ENCODE assay signal across 25 cellular contexts in genomic region chr2:217216316-217216715, GRCh38.
"Had no signal": no experiment of that assay in that cellular context is flagged by ENCODE, and none has a peak within 500 bp of the region (broad histone marks: within the 10 kb centered on the region; RNA-seq: fewer than 3 reads in every experiment).

No MANE protein-coding gene starts in this region.

- H3K9me3 ChIP-seq: left lung, lower lobe of right lung, ovary, right atrium auricular region, right lobe of liver, tibial nerve, upper lobe of left lung, vagina had no signal

- H3K4me3 ChIP-seq: left lung, lower lobe of right lung, ovary, right atrium auricular region, right lobe of liver, smooth muscle cell, tibial nerve, upper lobe of left lung, vagina had no signal

- H3K4me1 ChIP-seq: left lung, right lobe of liver, upper lobe of left lung had no signal

- H3K27me3 ChIP-seq: ovary, right atrium auricular region, right lobe of liver, tibial nerve, upper lobe of left lung, vagina had no signal

- H3K27ac ChIP-seq: left lung, lower lobe of right lung, ovary, right atrium auricular region, right lobe of liver, tibial nerve, upper lobe of left lung, vagina had no signal

- ATAC-seq: left cardiac atrium; left lung; lower lobe of right lung; natural killer cell; right lobe of liver; stimulated activated memory B cell treated with anti-CD40 and anti-IgM and Interleukin-4, amounts not matched to agents 10 μg/mL and 1 μg/mL and 100 μg/mL, for 72 hours; stimulated activated naive CD8-positive, alpha-beta T cell treated with anti-CD3 and anti-CD28 coated beads, Interleukin-15, amount 100 ng/mL, for 72 hours had no signal

- H3K36me3 ChIP-seq: left lung, lower lobe of right lung, ovary, right atrium auricular region, right lobe of liver, tibial nerve, upper lobe of left lung, vagina had no signal

- DNase-seq: kidney glomerular epithelial cell; left cardiac atrium; left lung; lower lobe of right lung; mammary epithelial cell; mesendoderm; naive B cell; natural killer cell; ovary; right lobe of liver; stimulated activated CD4-positive, alpha-beta T cell treated with anti-CD3 and anti-CD28 coated beads, Interleukin-1b, Interleukin-23, amount 100 ng/mL, for 48 hours; stimulated activated CD4-positive, alpha-beta T cell treated with anti-CD3 and anti-CD28 coated beads, Interleukin-2, amount 100 ng/mL, for 48 hours; stimulated activated CD4-positive, alpha-beta T cell treated with anti-CD3 and anti-CD28 coated beads, Interleukin-4, amount 100 ng/mL, for 4 hours; stimulated activated CD8-positive, alpha-beta memory T cell treated with anti-CD3 and anti-CD28 coated beads, Interleukin-4, amount 100 ng/mL, for 48 hours; stimulated activated naive CD4-positive, alpha-beta T cell treated with Interleukin-2 at 50 U/mL for 16 hours; stimulated activated naive CD8-positive, alpha-beta T cell treated with anti-CD3 and anti-CD28 coated beads, Interleukin-15, amount 100 ng/mL, for 72 hours; substantia nigra; upper lobe of left lung had no signal

- H3K36me3 Mint-ChIP-seq: mesothelial cell of epicardium; natural killer cell; stimulated activated memory B cell treated with anti-CD40 and anti-IgM and Interleukin-4, amounts not matched to agents 10 μg/mL and 1 μg/mL and 100 μg/mL, for 72 hours had no signal

- H3K9me3 Mint-ChIP-seq: mesothelial cell of epicardium, natural killer cell had no signal

- H3K27me3 Mint-ChIP-seq: progenitor cell of endocrine pancreas had no signal

- H3K4me3 Mint-ChIP-seq: mesothelial cell of epicardium; naive B cell; natural killer cell; stimulated activated memory B cell treated with anti-CD40 and anti-IgM and Interleukin-4, amounts not matched to agents 10 μg/mL and 1 μg/mL and 100 μg/mL, for 72 hours; stimulated activated naive CD8-positive, alpha-beta T cell treated with anti-CD3 and anti-CD28 coated beads, Interleukin-15, amount 100 ng/mL, for 72 hours had no signal

- H3K4me1 Mint-ChIP-seq: stimulated activated memory B cell treated with anti-CD40 and anti-IgM and Interleukin-4, amounts not matched to agents 10 μg/mL and 1 μg/mL and 100 μg/mL, for 72 hours had no signal

- H3K4me2 ChIP-seq: smooth muscle cell had no signal

- H3K27ac Mint-ChIP-seq: mesothelial cell of epicardium; naive B cell; natural killer cell; progenitor cell of endocrine pancreas; stimulated activated memory B cell treated with anti-CD40 and anti-IgM and Interleukin-4, amounts not matched to agents 10 μg/mL and 1 μg/mL and 100 μg/mL, for 72 hours; stimulated activated naive CD8-positive, alpha-beta T cell treated with anti-CD3 and anti-CD28 coated beads, Interleukin-15, amount 100 ng/mL, for 72 hours had no signal
